8 cellular contexts compared by ENCODE assay signal in the genomic region with DNA sequence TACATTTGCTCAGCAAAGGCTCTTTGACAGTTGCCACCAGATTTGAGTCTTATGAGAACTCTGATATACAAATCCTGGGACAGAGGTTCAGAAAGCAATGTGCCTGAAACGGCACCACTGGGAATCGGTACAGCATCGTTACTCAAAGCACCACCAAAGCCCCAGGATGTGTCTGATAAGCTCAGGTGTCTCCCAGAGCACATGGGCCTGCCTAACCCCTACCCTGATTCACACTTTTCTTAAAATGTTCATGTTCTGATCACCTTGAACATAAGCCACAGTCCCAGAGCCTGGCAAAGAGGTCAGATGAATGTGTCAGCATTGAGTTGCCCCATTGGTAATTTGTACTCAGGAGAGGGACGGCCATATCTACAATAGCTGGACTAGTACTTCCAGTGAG.
"Had no signal": no experiment of that assay in that cellular context is flagged by ENCODE, and none has a peak within 500 bp of the region (broad histone marks: within the 10 kb centered on the region; RNA-seq: fewer than 3 reads in every experiment).

No MANE protein-coding gene starts in this region.

- H3K4me1 ChIP-seq: HAP-1 had no signal

- H3K4me2 ChIP-seq: GM23338 had no signal

- H3K9ac ChIP-seq: GM23248 had no signal

- H3K4me3 ChIP-seq: GM23248, GM23338, HAP-1 had no signal

- DNase-seq: GM23248, GOT3, H7, H9, HCEC 1CT, HFFc6 had no signal

- H3K9me3 ChIP-seq: HAP-1 had no signal

- H3K27ac ChIP-seq: GM23248 had no signal

- H3K36me3 ChIP-seq: HAP-1 had no signal
